In the genomic region with DNA sequence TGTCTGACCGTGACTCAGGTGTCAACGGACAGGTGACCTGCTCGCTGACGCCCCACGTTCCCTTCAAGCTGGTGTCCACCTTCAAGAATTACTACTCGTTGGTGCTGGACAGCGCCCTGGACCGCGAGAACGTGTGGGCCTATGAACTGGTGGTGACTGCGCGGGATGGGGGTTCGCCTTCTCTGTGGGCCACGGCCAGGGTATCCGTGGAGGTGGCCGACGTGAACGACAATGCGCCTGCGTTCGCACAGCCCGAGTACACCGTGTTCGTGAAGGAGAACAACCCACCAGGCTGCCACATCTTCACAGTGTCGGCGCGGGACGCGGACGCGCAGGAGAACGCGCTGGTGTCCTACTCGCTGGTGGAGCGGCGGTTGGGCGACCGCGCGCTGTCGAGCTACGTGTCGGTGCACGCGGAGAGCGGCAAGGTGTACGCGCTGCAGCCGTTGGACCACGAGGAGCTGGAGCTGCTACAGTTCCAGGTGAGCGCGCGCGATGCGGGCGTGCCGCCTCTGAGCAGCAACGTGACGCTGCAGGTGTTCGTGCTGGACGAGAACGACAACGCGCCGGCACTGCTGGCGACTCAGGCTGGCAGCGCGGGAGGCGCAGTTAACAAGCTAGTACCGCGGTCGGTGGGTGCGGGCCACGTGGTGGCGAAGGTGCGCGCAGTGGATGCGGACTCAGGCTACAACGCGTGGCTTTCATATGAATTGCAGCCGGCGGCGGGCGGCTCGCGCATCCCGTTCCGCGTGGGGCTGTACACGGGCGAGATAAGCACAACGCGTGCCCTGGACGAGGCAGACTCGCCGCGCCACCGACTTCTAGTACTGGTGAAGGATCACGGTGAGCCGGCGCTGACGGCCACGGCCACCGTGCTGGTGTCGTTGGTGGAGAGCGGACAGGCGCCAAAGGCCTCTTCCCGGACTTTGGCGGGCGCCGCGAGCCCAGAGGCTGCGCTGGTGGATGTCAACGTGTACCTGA, we compare ENCODE assay signal across 33 cellular contexts. TPM values are rescaled to one million over a fixed set of nuclear protein-coding genes. Genes with fewer than 3 reads are reported as not detected.
"Had no signal": no experiment of that assay in that cellular context is flagged by ENCODE, and none has a peak within 500 bp of the region (broad histone marks: within the 10 kb centered on the region; RNA-seq: fewer than 3 reads in every experiment).

No MANE protein-coding gene starts in this region.

- H3K4me1 Mint-ChIP-seq: activated B cell treated with CpG ODN at 0.5 μM for 24 hours; activated CD4-positive, alpha-beta T cell treated with anti-CD3 and anti-CD28 coated beads, Interleukin-2, amount 10 ng/mL, durations not matched to agents 24 days and 14 days; activated naive CD8-positive, alpha-beta T cell treated with anti-CD3 and anti-CD28 coated beads, Interleukin-2, amount 50 U/mL, for 24 hours; IgD-negative memory B cell; T-helper 17 cell had no signal

- H3K4me1 ChIP-seq: ascending aorta, body of pancreas, Peyer's patch had no signal

- H3K36me3 Mint-ChIP-seq: IgD-negative memory B cell had no signal

- H3K27ac ChIP-seq: ascending aorta, body of pancreas, KMS-11, Peyer's patch, RWPE1 had no signal

- H3K9me3 ChIP-seq: MG63 had no signal

- H3K36me3 ChIP-seq: ascending aorta, MG63, Peyer's patch had no signal

- H3K4me3 Mint-ChIP-seq: activated B cell treated with CpG ODN at 0.5 μM for 24 hours; activated CD4-positive, alpha-beta T cell treated with anti-CD3 and anti-CD28 coated beads, Interleukin-2, amount 10 ng/mL, durations not matched to agents 24 days and 14 days; activated naive CD8-positive, alpha-beta T cell treated with anti-CD3 and anti-CD28 coated beads, Interleukin-2, amount 50 U/mL, for 24 hours; activated T-cell treated with anti-CD3 and anti-CD28 coated beads, Interleukin-2, amount 50 U/mL, for 72 hours; IgD-negative memory B cell; T-helper 17 cell had no signal

- H3K27me3 Mint-ChIP-seq: activated CD4-positive, alpha-beta T cell treated with anti-CD3 and anti-CD28 coated beads, Interleukin-2, amount 10 ng/mL, durations not matched to agents 24 days and 14 days had no signal

- H3K4me2 ChIP-seq: KMS-11 had no signal

- H3K27me3 ChIP-seq: ascending aorta, body of pancreas, Peyer's patch had no signal

- ATAC-seq: activated naive CD4-positive, alpha-beta T cell treated with anti-CD3 and anti-CD28 coated beads, Interleukin-2, amount 50 U/mL, for 72 hours; activated naive CD8-positive, alpha-beta T cell treated with anti-CD3 and anti-CD28 coated beads, Interleukin-2, amount 50 U/mL, for 24 hours; activated T-cell treated with anti-CD3 and anti-CD28 coated beads, Interleukin-2, amount 50 U/mL, for 72 hours; body of pancreas; T-helper 17 cell had no signal

- H3K27ac Mint-ChIP-seq: activated B cell treated with CpG ODN at 0.5 μM for 24 hours; activated CD4-positive, alpha-beta T cell treated with anti-CD3 and anti-CD28 coated beads, Interleukin-2, amount 10 ng/mL, durations not matched to agents 24 days and 14 days; activated naive CD4-positive, alpha-beta T cell treated with anti-CD3 and anti-CD28 coated beads, Interleukin-2, amount 50 U/mL, for 72 hours; activated naive CD8-positive, alpha-beta T cell treated with anti-CD3 and anti-CD28 coated beads, Interleukin-2, amount 50 U/mL, for 24 hours; activated T-cell treated with anti-CD3 and anti-CD28 coated beads, Interleukin-2, amount 50 U/mL, for 72 hours; activated T-helper 2 cell treated with anti-CD3 and anti-CD28 coated beads, Interferon-gamma antibody, Interleukin-2, Interleukin-4, amounts not matched to agents 10 μg/mL and 5 μg/mL and 100 μg/mL, durations not matched to agents 14 hours and 24 hours and 36 hours; IgD-negative memory B cell; T-helper 17 cell had no signal

- H3K4me3 ChIP-seq: ascending aorta, body of pancreas, MG63, Peyer's patch had no signal

- H3K9ac ChIP-seq: KMS-11 had no signal

- DNase-seq: activated B cell treated with CpG ODN at 0.5 μM for 24 hours; activated CD4-positive, alpha-beta T cell treated with anti-CD3 and anti-CD28 coated beads for 1 hour; activated CD4-positive, alpha-beta T cell treated with anti-CD3 and anti-CD28 coated beads, Interleukin-2, amount 10 ng/mL, durations not matched to agents 24 days and 14 days; activated CD4-positive, alpha-beta T cell treated with anti-CD3 and anti-CD28 coated beads, Interleukin-2, amount 50 U/mL, for 48 hours; activated CD8-positive, alpha-beta memory T cell treated with anti-CD3 and anti-CD28 coated beads for 24 hours; activated naive CD8-positive, alpha-beta T cell treated with anti-CD3 and anti-CD28 coated beads, Interleukin-2, amount 50 U/mL, for 24 hours; activated T-cell treated with anti-CD3 and anti-CD28 coated beads for 4 hours; activated T-cell treated with anti-CD3 and anti-CD28 coated beads, Interleukin-2, amount 50 U/mL, for 72 hours; amniotic stem cell; body of pancreas; central memory CD4-positive, alpha-beta T cell; MG63; MV-4-11; NCI-H1105; NCI-H1436; NCI-H1694 treated with DMSO at 0.1 percent for 48 hours; NCI-H2029 treated with DMSO at 0.1 percent for 48 hours; NCI-H345; NCI-H510A; NCI-H526 treated with DMSO at 0.1 percent for 48 hours; NCI-H82; NK-92 treated with Interleukin-12 subunit alpha and Interleukin-12 subunit beta, amount 100 ng/mL, for 24 hours; Peyer's patch; SHP77 treated with DMSO at 0.1 percent for 48 hours; T-helper 17 cell; T-helper 9 cell had no signal

RNA-seq across cellular contexts. Expression of a gene that starts 1.8 kb away (rescaled TPM):
- total RNA-seq: activated B cell treated with CpG ODN at 0.5 μM for 24 hours; activated CD4-positive, alpha-beta T cell treated with anti-CD3 and anti-CD28 coated beads, Interleukin-2, amount 10 ng/mL, durations not matched to agents 24 days and 14 days; activated naive CD4-positive, alpha-beta T cell treated with anti-CD3 and anti-CD28 coated beads, Interleukin-2, amount 50 U/mL, for 72 hours; activated T-cell treated with anti-CD3 and anti-CD28 coated beads, Interleukin-2, amount 50 U/mL, for 72 hours; activated T-helper 2 cell treated with anti-CD3 and anti-CD28 coated beads, Interferon-gamma antibody, Interleukin-2, Interleukin-4, amounts not matched to agents 10 μg/mL and 5 μg/mL and 100 μg/mL, durations not matched to agents 14 hours and 24 hours and 36 hours; ascending aorta; T-helper 17 cell had no signal
- polyA plus RNA-seq: IgD-negative memory B cell had no signal

RNA-seq across cellular contexts. Expression of a gene that starts 4.6 kb away (rescaled TPM):
- total RNA-seq: activated B cell treated with CpG ODN at 0.5 μM for 24 hours; activated CD4-positive, alpha-beta T cell treated with anti-CD3 and anti-CD28 coated beads, Interleukin-2, amount 10 ng/mL, durations not matched to agents 24 days and 14 days; activated naive CD4-positive, alpha-beta T cell treated with anti-CD3 and anti-CD28 coated beads, Interleukin-2, amount 50 U/mL, for 72 hours; activated T-cell treated with anti-CD3 and anti-CD28 coated beads, Interleukin-2, amount 50 U/mL, for 72 hours; activated T-helper 2 cell treated with anti-CD3 and anti-CD28 coated beads, Interferon-gamma antibody, Interleukin-2, Interleukin-4, amounts not matched to agents 10 μg/mL and 5 μg/mL and 100 μg/mL, durations not matched to agents 14 hours and 24 hours and 36 hours; ascending aorta; T-helper 17 cell had no signal
- polyA plus RNA-seq: IgD-negative memory B cell had no signal

RNA-seq across cellular contexts. Expression of a gene that starts 11.4 kb away (rescaled TPM):
- total RNA-seq: activated B cell treated with CpG ODN at 0.5 μM for 24 hours; activated CD4-positive, alpha-beta T cell treated with anti-CD3 and anti-CD28 coated beads, Interleukin-2, amount 10 ng/mL, durations not matched to agents 24 days and 14 days; activated naive CD4-positive, alpha-beta T cell treated with anti-CD3 and anti-CD28 coated beads, Interleukin-2, amount 50 U/mL, for 72 hours; activated T-cell treated with anti-CD3 and anti-CD28 coated beads, Interleukin-2, amount 50 U/mL, for 72 hours; activated T-helper 2 cell treated with anti-CD3 and anti-CD28 coated beads, Interferon-gamma antibody, Interleukin-2, Interleukin-4, amounts not matched to agents 10 μg/mL and 5 μg/mL and 100 μg/mL, durations not matched to agents 14 hours and 24 hours and 36 hours; T-helper 17 cell had no signal
- polyA plus RNA-seq: IgD-negative memory B cell had no signal

RNA-seq across cellular contexts. Expression of a gene that starts 14.8 kb away (rescaled TPM):
- total RNA-seq: activated B cell treated with CpG ODN at 0.5 μM for 24 hours; activated CD4-positive, alpha-beta T cell treated with anti-CD3 and anti-CD28 coated beads, Interleukin-2, amount 10 ng/mL, durations not matched to agents 24 days and 14 days; activated naive CD4-positive, alpha-beta T cell treated with anti-CD3 and anti-CD28 coated beads, Interleukin-2, amount 50 U/mL, for 72 hours; activated T-cell treated with anti-CD3 and anti-CD28 coated beads, Interleukin-2, amount 50 U/mL, for 72 hours; activated T-helper 2 cell treated with anti-CD3 and anti-CD28 coated beads, Interferon-gamma antibody, Interleukin-2, Interleukin-4, amounts not matched to agents 10 μg/mL and 5 μg/mL and 100 μg/mL, durations not matched to agents 14 hours and 24 hours and 36 hours; SK-MEL-5; T-helper 17 cell had no signal
- polyA plus RNA-seq: IgD-negative memory B cell had no signal

RNA-seq across cellular contexts. Expression of a gene that starts 22.3 kb away (rescaled TPM):
- total RNA-seq: activated B cell treated with CpG ODN at 0.5 μM for 24 hours; activated CD4-positive, alpha-beta T cell treated with anti-CD3 and anti-CD28 coated beads, Interleukin-2, amount 10 ng/mL, durations not matched to agents 24 days and 14 days; activated naive CD4-positive, alpha-beta T cell treated with anti-CD3 and anti-CD28 coated beads, Interleukin-2, amount 50 U/mL, for 72 hours; activated T-cell treated with anti-CD3 and anti-CD28 coated beads, Interleukin-2, amount 50 U/mL, for 72 hours; activated T-helper 2 cell treated with anti-CD3 and anti-CD28 coated beads, Interferon-gamma antibody, Interleukin-2, Interleukin-4, amounts not matched to agents 10 μg/mL and 5 μg/mL and 100 μg/mL, durations not matched to agents 14 hours and 24 hours and 36 hours; ascending aorta; T-helper 17 cell had no signal
- polyA plus RNA-seq: IgD-negative memory B cell had no signal
